Comparison of ENCODE assay signal across 23 cellular contexts in genomic region chr15:23578521-23579150, GRCh38. TPM values are rescaled to one million over a fixed set of nuclear protein-coding genes. Genes with fewer than 3 reads are reported as not detected.
"Had no signal": no experiment of that assay in that cellular context is flagged by ENCODE, and none has a peak within 500 bp of the region (broad histone marks: within the 10 kb centered on the region; RNA-seq: fewer than 3 reads in every experiment).

No MANE protein-coding gene starts in this region.

- ATAC-seq: effector memory CD8-positive, alpha-beta T cell; foreskin keratinocyte; gastrocnemius medialis; heart right ventricle; left cardiac atrium; left lung; left ventricle myocardium superior; lower lobe of right lung; naive thymus-derived CD4-positive, alpha-beta T cell had no signal

- H3K4me3 ChIP-seq: colonic mucosa, esophagus muscularis mucosa, gastrocnemius medialis, heart right ventricle, left lung, lower lobe of right lung had no signal

- H3K4me1 ChIP-seq: colonic mucosa, esophagus muscularis mucosa, foreskin keratinocyte, gastrocnemius medialis, heart right ventricle, left lung, lower lobe of right lung had no signal

- H3K36me3 Mint-ChIP-seq: naive thymus-derived CD4-positive, alpha-beta T cell had no signal

- H3K9me3 ChIP-seq: colonic mucosa, esophagus muscularis mucosa, gastrocnemius medialis, heart right ventricle, left lung, lower lobe of right lung had no signal

- DNase-seq: colonic mucosa; cortex of kidney; effector CD8-positive, alpha-beta T cell; effector memory CD8-positive, alpha-beta T cell; endodermal cell; foreskin keratinocyte; gastrocnemius medialis; glutamatergic neuron; head of caudate nucleus; heart right ventricle; hippocampal formation; left cardiac atrium; left lung; left ventricle myocardium superior; lower lobe of right lung; mesenchymal stem cell; midbrain; naive thymus-derived CD4-positive, alpha-beta T cell had no signal

- H3K27me3 Mint-ChIP-seq: dendritic cell treated with granulocyte-macrophage colony-stimulating factor and Interleukin-4, amounts not matched to agents 40 ng/mL and 50 ng/mL, for 4 days; effector memory CD8-positive, alpha-beta T cell; naive thymus-derived CD4-positive, alpha-beta T cell had no signal

- H3K36me3 ChIP-seq: colonic mucosa, esophagus muscularis mucosa, gastrocnemius medialis, heart right ventricle, left lung, lower lobe of right lung had no signal

- H3K4me3 Mint-ChIP-seq: dendritic cell treated with granulocyte-macrophage colony-stimulating factor and Interleukin-4, amounts not matched to agents 40 ng/mL and 50 ng/mL, for 4 days; effector memory CD8-positive, alpha-beta T cell; endodermal cell; naive thymus-derived CD4-positive, alpha-beta T cell had no signal

- H3K27ac ChIP-seq: colonic mucosa, esophagus muscularis mucosa, foreskin keratinocyte, gastrocnemius medialis, heart right ventricle, left lung, lower lobe of right lung had no signal

- H3K27me3 ChIP-seq: colonic mucosa, esophagus muscularis mucosa, foreskin keratinocyte, gastrocnemius medialis, left lung had no signal

- H3K4me1 Mint-ChIP-seq: naive thymus-derived CD4-positive, alpha-beta T cell had no signal

- H3K27ac Mint-ChIP-seq: dendritic cell treated with granulocyte-macrophage colony-stimulating factor and Interleukin-4, amounts not matched to agents 40 ng/mL and 50 ng/mL, for 4 days; endodermal cell; naive thymus-derived CD4-positive, alpha-beta T cell had no signal

- H3K9me3 Mint-ChIP-seq: dendritic cell treated with granulocyte-macrophage colony-stimulating factor and Interleukin-4, amounts not matched to agents 40 ng/mL and 50 ng/mL, for 4 days; effector memory CD8-positive, alpha-beta T cell; naive thymus-derived CD4-positive, alpha-beta T cell had no signal

RNA-seq across cellular contexts. Expression of gene MKRN3, which starts 13.2 kb away (rescaled TPM):
- total RNA-seq: dermis microvascular lymphatic vessel endothelial cell, endodermal cell, mucosa of gallbladder had no signal
- polyA plus RNA-seq: keratinocyte had no signal
